In the genomic region with DNA sequence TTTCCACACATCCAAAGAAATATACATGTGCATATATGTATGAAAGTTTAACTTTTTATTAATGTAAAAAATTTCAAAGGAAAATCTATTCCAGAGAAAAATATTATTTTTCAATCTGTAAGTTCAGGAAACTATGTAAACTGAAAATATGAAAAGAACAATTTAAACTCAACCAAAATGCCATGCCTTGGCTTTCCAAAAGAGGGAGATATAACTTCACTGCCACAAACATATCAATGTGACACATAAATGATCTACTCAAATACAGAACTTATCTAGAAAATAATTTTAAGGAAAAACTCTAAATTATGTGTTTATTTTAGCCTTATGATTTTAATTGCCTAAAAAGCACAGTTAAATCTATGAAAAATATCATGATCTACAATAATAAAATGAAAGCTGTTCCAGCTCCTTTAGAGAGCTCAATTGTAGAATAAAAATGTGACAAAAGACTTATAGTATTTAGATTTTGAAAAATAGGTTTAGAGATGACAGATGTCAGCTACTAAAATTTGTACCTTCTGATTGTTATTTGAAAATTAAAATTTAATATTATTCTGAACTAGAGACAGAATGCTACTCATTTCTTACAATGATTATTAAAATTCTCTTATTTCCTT, we compare ENCODE assay signal across 8 cellular contexts.
DNase-seq lines count a peak whose midpoint lies in the region; TF ChIP-seq lines count a peak whose summit lies in the region.

No MANE protein-coding gene starts in this region.

- H3K79me2 ChIP-seq in Karpas-422 (ENCODE audit: low read length), result peaks cover 71% of the 10 kb centered on the region

- intact Hi-C loops in ovary (cut with DNase I), result no loop called here

- H3K9ac ChIP-seq in Karpas-422 (ENCODE audit: low read length), result no peak overlapping the region

- no peak overlapping the region for H3K4me2 ChIP-seq in Karpas-422 (ENCODE audit: low read depth, low read length, poor library complexity, severe bottlenecking)

- peak; percentile 24 for DNase-seq in DMS 273 (lab: John Stamatoyannopoulos, UW; ENCODE audit: unreplicated experiment)
- DNase-seq in DMS 273 treated with DMSO at 0.1 percent for 48 hours (lab: John Stamatoyannopoulos, UW), result no peak
- DNase-seq in Karpas-422, result peak; percentile 71
- DNase-seq in dedifferentiated amniotic fluid mesenchymal stem cell (ENCODE audit: extremely low spot score), result peak; percentile 39
- DNase-seq in ovary, result no peak
- DNase-seq in activated naive CD4-positive, alpha-beta T cell treated with anti-CD3 and anti-CD28 coated beads, Interleukin-2, amount 50 U/mL, for 16 hours, result no peak
- no peak for DNase-seq in UCSD-AML1 (lab: John Stamatoyannopoulos, UW; ENCODE audit: unreplicated experiment)
- DNase-seq in GOT3 (lab: John Stamatoyannopoulos, UW), result no peak

- TF ChIP-seq POLR2A in ovary (IDR thresholded peaks at IDR 0.05), result no peak

- H2AFZ ChIP-seq in Karpas-422 (ENCODE audit: low read length), result no peak overlapping the region

- H3K9me3 ChIP-seq in Karpas-422 (ENCODE audit: low read length) (no peaks in the 10 kb centered on the region), ovary (no peaks in the 10 kb centered on the region)

- no peak overlapping the region for H3K27ac ChIP-seq in Karpas-422 (ENCODE audit: low read length)
- H3K27ac ChIP-seq in ovary, result no peak overlapping the region

- H3K4me3 ChIP-seq in Karpas-422 (ENCODE audit: low read length), result no peak overlapping the region
- no peak overlapping the region for H3K4me3 ChIP-seq in ovary

- peak in 2 of 3 donors; percentile 33 to 51 for TF ChIP-seq CTCF in ovary (IDR thresholded peaks at IDR 0.05)

- H3K27me3 ChIP-seq in Karpas-422 (ENCODE audit: low read length) (no peaks in the 10 kb centered on the region), ovary (peaks cover 2% of the 10 kb centered on the region)

- no peaks in the 10 kb centered on the region for H4K20me1 ChIP-seq in Karpas-422 (ENCODE audit: insufficient read depth, low read depth, low read length)

- H3K4me1 ChIP-seq in Karpas-422 (ENCODE audit: low read length) (no peaks in the 10 kb centered on the region; the same call in 1 of the 2 replicates), ovary (ENCODE audit: insufficient read depth) (peaks cover 6% of the 10 kb centered on the region)

- no peaks in the 10 kb centered on the region for H3K9me2 ChIP-seq in Karpas-422 (replicated peaks; ENCODE audit: insufficient read depth, low read length)

- no peak for TF ChIP-seq EP300 in ovary (IDR thresholded peaks at IDR 0.05)

- 0 out of 2 replicates have a peak, but pooled peaks cover 10% of the 10 kb centered on the region for H3K36me3 ChIP-seq in Karpas-422 (ENCODE audit: insufficient read depth, low read length)
- no peaks in the 10 kb centered on the region for H3K36me3 ChIP-seq in ovary

Comparison
In these comparisons a context has a peak if more than half of its experiments do, and no peak if none do; other contexts are left out.
1. DNase-seq: peak in DMS 273 (single experiment), Karpas-422 (single experiment) and dedifferentiated amniotic fluid mesenchymal stem cell (single experiment); none in DMS 273 treated with DMSO at 0.1 percent for 48 hours (single experiment), ovary (0 of 5), activated naive CD4-positive, alpha-beta T cell treated with anti-CD3 and anti-CD28 coated beads, Interleukin-2, amount 50 U/mL, for 16 hours (single experiment), UCSD-AML1 (single experiment) and GOT3 (single experiment).